ENCODE assay signal across 22 cellular contexts in the genomic region with DNA sequence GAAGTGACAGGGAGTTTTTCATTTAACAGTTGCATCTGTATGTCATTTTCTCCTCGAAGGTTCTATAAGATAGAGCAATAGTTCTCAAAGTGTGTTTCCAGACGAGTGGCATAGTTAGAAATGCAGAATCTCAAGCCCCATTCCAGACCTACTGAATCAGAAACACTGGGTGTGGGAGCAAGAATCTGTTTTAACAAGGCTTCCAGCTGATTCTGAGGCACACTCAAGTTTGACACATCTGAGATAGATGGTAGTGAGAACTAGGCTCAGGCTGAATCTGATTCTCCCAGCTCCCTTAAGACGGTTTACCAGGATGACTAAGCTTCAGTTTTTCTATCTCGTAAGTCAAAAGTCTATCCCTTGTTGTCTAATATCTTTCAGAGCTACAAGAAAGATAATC.
DNase-seq lines count a peak whose midpoint lies in the region; ATAC-seq and TF ChIP-seq lines count a peak whose summit lies in the region.
"Had no signal": no experiment of that assay in that cellular context is flagged by ENCODE, and none has a peak within 500 bp of the region (broad histone marks: within the 10 kb centered on the region; RNA-seq: fewer than 3 reads in every experiment).

No MANE protein-coding gene starts in this region.

- CTCF ChIA-PET in mammary epithelial cell (lab: Charles Lee; ENCODE audit: low non-redundant PET), result interaction anchor here (0.7 kb wide), 1 partner anchor 431 kb away, joined by 13 read pairs; no protein-coding TSS in a partner anchor

- TF ChIP-seq POLR2A in breast epithelium (IDR thresholded peaks at IDR 0.05), result no peak

- no peaks in the 10 kb centered on the region for H3K9me3 ChIP-seq in mammary epithelial cell (replicated peaks; ENCODE audit: insufficient read depth, low read length)
- no peaks in the 10 kb centered on the region for H3K9me3 ChIP-seq in breast epithelium
- H3K9me3 ChIP-seq: body of pancreas, gastrocnemius medialis had no signal

- no peaks in the 10 kb centered on the region for H3K79me2 ChIP-seq in mammary epithelial cell (ENCODE audit: insufficient read depth, low read length)

- no peaks in the 10 kb centered on the region for H4K20me1 ChIP-seq in mammary epithelial cell (ENCODE audit: insufficient read depth, low read length)

- intact Hi-C loops in mammary epithelial cell (cut with micrococcal nuclease), result no loop called here
- intact Hi-C loops in breast epithelium (cut with DNase I; ENCODE audit: low total_unique reads), result no loop called here

- H3K4me2 ChIP-seq in mammary epithelial cell (ENCODE audit: insufficient read depth, low read depth, low read length), result no peak overlapping the region

- WGBS in mammary epithelial cell (ENCODE audit: low coverage, missing lambda C conversion rate), result 76% methylated on average over 4 of the region's 4 CpGs

- H3K27me3 ChIP-seq in mammary epithelial cell (ENCODE audit: insufficient read depth, low read length) (no peaks in the 10 kb centered on the region), breast epithelium (no peaks in the 10 kb centered on the region), foreskin keratinocyte (no peaks in the 10 kb centered on the region)
- H3K27me3 ChIP-seq: body of pancreas, gastrocnemius medialis had no signal

- no TSS peak for BruUV-seq in mammary epithelial cell (replicated peaks; lab: Mats Ljungman, UMichigan)

- H3K4me1 ChIP-seq in mammary epithelial cell (ENCODE audit: insufficient read depth, low read length) (peaks cover 18% of the 10 kb centered on the region), breast epithelium (no peaks in the 10 kb centered on the region), foreskin keratinocyte (peaks cover 28% of the 10 kb centered on the region)
- H3K4me1 ChIP-seq: body of pancreas, gastrocnemius medialis had no signal

- H3K9ac ChIP-seq in mammary epithelial cell (ENCODE audit: insufficient read depth, low read length), result no peak overlapping the region

- H3K27ac ChIP-seq in mammary epithelial cell (ENCODE audit: insufficient read depth, low read depth, low read length) (no peak overlapping the region), breast epithelium (no peak overlapping the region), foreskin keratinocyte (no peak overlapping the region)
- H3K27ac ChIP-seq: 22Rv1, body of pancreas, gastrocnemius medialis had no signal

- TF ChIP-seq CTCF in mammary epithelial cell (conservative IDR thresholded peaks at IDR 0.05 in 1 of 2, IDR thresholded peaks at IDR 0.05 in 1 of 2; ENCODE audit: extremely low read depth in 1 of 2, insufficient read depth in 1 of 2, low read depth in 1 of 2, low read length in 2 of 2), result no peak
- no peak for TF ChIP-seq CTCF in breast epithelium (IDR thresholded peaks at IDR 0.05)
- no peak for TF ChIP-seq CTCF in astrocyte of the cerebellum (IDR thresholded peaks at IDR 0.05; ENCODE audit: low read depth, low read length, missing control alignments)
- no peak for TF ChIP-seq CTCF in foreskin keratinocyte (conservative IDR thresholded peaks at IDR 0.05)

- H3K36me3 ChIP-seq in mammary epithelial cell (ENCODE audit: insufficient read depth, low read length) (no peaks in the 10 kb centered on the region), breast epithelium (no peaks in the 10 kb centered on the region)
- H3K36me3 ChIP-seq: gastrocnemius medialis had no signal

- DNase-seq in mammary epithelial cell (peak; percentile 69), breast epithelium (ENCODE audit: low spot score in 2 of 2) (no peak), astrocyte of the cerebellum (ENCODE audit: low read depth) (peak; percentile 57), foreskin keratinocyte (peak; percentile 63 to 90), kidney glomerular epithelial cell (lab: John Stamatoyannopoulos, UW) (no peak)
- DNase-seq: activated CD4-positive, CD25-positive, alpha-beta regulatory T cell; activated CD8-positive, alpha-beta memory T cell treated with anti-CD3 and anti-CD28 coated beads, Interleukin-2, amount 10 ng/mL, durations not matched to agents 7 days and 5 days; activated gamma-delta T cell; body of pancreas; CD8-positive, alpha-beta memory T cell; gastrocnemius medialis; NCI-H774; nephron progenitor cell; retina; stimulated activated CD4-positive, alpha-beta T cell treated with anti-CD3 and anti-CD28 coated beads, Interleukin-2, amount 100 ng/mL, for 48 hours; stimulated activated CD8-positive, alpha-beta memory T cell treated with anti-CD3 and anti-CD28 coated beads, Interleukin-4, amount 100 ng/mL, for 48 hours; T-helper 1 cell had no signal

- dilution Hi-C loops in mammary epithelial cell (cut with HindIII; ENCODE audit: low sequenced_read_pairs), result no loop called here

- in situ Hi-C loops in mammary epithelial cell (cut with MboI; ENCODE audit: low sequenced_read_pairs in 2 of 2), result no loop called here
- in situ Hi-C loops in astrocyte of the cerebellum (cut with HindIII; ENCODE audit: low sequenced_read_pairs), result no loop called here

- H3K4me3 ChIP-seq in mammary epithelial cell (replicated peaks in 1 of 3; ENCODE audit: insufficient read depth in 1 of 3, low read depth in 2 of 3, low read length in 3 of 3) (no peak overlapping the region), breast epithelium (no peak overlapping the region), astrocyte of the cerebellum (ENCODE audit: low read depth, low read length) (no peak overlapping the region)
- H3K4me3 ChIP-seq: body of pancreas, gastrocnemius medialis, lung had no signal

- no peak overlapping the region for H2AFZ ChIP-seq in mammary epithelial cell (ENCODE audit: low read depth, low read length)

- peak; percentile 34 for ATAC-seq in foreskin keratinocyte
- ATAC-seq in GM19452 (IDR thresholded peaks at IDR 0.05; ENCODE audit: unreplicated experiment), result no peak
- no peak for ATAC-seq in HG03460 (IDR thresholded peaks at IDR 0.05; ENCODE audit: unreplicated experiment)
- no peak for ATAC-seq in GM21717 (IDR thresholded peaks at IDR 0.05; ENCODE audit: unreplicated experiment)
- ATAC-seq: activated CD8-positive, alpha-beta memory T cell treated with anti-CD3 and anti-CD28 coated beads, Interleukin-2, amount 10 ng/mL, durations not matched to agents 7 days and 5 days; body of pancreas; gastrocnemius medialis had no signal

Comparison
In these comparisons a context has a peak if more than half of its experiments do, and no peak if none do; other contexts are left out.
1. DNase-seq: peak in mammary epithelial cell (single experiment), astrocyte of the cerebellum (single experiment) and foreskin keratinocyte (2 of 2); none in breast epithelium (0 of 2) and kidney glomerular epithelial cell (single experiment).